23 cellular contexts compared by ENCODE assay signal in the genomic region with DNA sequence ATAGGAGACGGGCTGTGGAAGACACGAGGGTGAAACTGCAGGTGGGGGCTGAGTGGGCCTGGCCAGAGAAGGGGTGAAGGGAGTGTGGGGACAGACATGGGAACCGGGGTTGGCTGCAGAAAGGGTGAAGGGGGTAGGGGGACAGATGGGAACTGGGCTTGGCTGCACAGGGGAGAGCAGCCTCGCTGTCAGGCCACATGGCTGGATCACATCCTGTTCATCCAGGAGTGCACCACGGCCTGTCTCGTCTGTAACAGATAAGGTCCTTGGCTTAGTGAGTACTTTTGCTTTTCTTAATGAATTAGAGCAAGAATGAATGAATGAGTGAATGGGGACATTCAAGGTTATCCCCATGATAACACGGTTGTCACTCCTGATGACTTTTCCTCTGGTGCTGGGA. TPM values are rescaled to one million over a fixed set of nuclear protein-coding genes. Genes with fewer than 3 reads are reported as not detected.
DNase-seq lines count a peak whose midpoint lies in the region; ATAC-seq and TF ChIP-seq lines count a peak whose summit lies in the region.
"Had no signal": no experiment of that assay in that cellular context is flagged by ENCODE, and none has a peak within 500 bp of the region (broad histone marks: within the 10 kb centered on the region; RNA-seq: fewer than 3 reads in every experiment).

No MANE protein-coding gene starts in this region.

- H3K36me3 ChIP-seq in breast epithelium (no peaks in the 10 kb centered on the region), esophagus squamous epithelium (peaks cover 0 to 26% (median 0%) of the 10 kb centered on the region in 3 donors), parathyroid adenoma (ENCODE audit: control insufficient read depth, insufficient read depth, low read length) (no peaks in the 10 kb centered on the region)
- H3K36me3 ChIP-seq: right atrium auricular region had no signal

- H3K9me3 Mint-ChIP-seq in MCF 10A (ENCODE audit: unreplicated experiment): no peaks in the 10 kb centered on the region
- H3K9me3 Mint-ChIP-seq: activated CD8-positive, alpha-beta T cell treated with anti-CD3 and anti-CD28 coated beads for 36 hours; activated naive CD4-positive, alpha-beta T cell treated with anti-CD3 and anti-CD28 coated beads, Interleukin-2, amount 50 U/mL, for 72 hours had no signal

- POLR2A ChIA-PET in MCF 10A (lab: Yijun Ruan, JAX): interaction anchor here (0.7 to 3.4 kb wide), 8 partner anchors 11 to 346 kb away, joined by 3 to 15 read pairs (median 8); a partner anchor contains a TSS

- peaks cover 32% of the 10 kb centered on the region for H3K36me3 Mint-ChIP-seq in MCF 10A (ENCODE audit: insufficient read depth, unreplicated experiment)
- H3K36me3 Mint-ChIP-seq: activated naive CD4-positive, alpha-beta T cell treated with anti-CD3 and anti-CD28 coated beads, Interleukin-2, amount 50 U/mL, for 72 hours had no signal

- H3K9ac ChIP-seq in parathyroid adenoma: no peak overlapping the region

- WGBS in esophagus squamous epithelium, 2 donors: 68 to 71% methylated on average over 7 of the region's 7 CpGs

- peak overlapping the region; percentile 40 for H3K27ac Mint-ChIP-seq in MCF 10A (ENCODE audit: low read depth, unreplicated experiment)
- H3K27ac Mint-ChIP-seq: activated CD8-positive, alpha-beta T cell treated with anti-CD3 and anti-CD28 coated beads for 36 hours had no signal

- peak overlapping the region in 1 of 2 donors; percentile 94 for H3K27ac ChIP-seq in breast epithelium
- peak overlapping the region; percentile 15 to 90 (median 82) for H3K27ac ChIP-seq in esophagus squamous epithelium
- peak overlapping the region; percentile 95 for H3K27ac ChIP-seq in parathyroid adenoma
- H3K27ac ChIP-seq: C4-2B, SJSA1 had no signal

- peaks cover 51% of the 10 kb centered on the region for H3K4me1 Mint-ChIP-seq in MCF 10A (ENCODE audit: insufficient read depth, unreplicated experiment)

- DNase-seq in MCF 10A (ENCODE audit: unreplicated experiment) (no peak), breast epithelium (ENCODE audit: low spot score in 2 of 2) (no peak), esophagus squamous epithelium (lab: John Stamatoyannopoulos, UW) (no peak), AML-193 (lab: John Stamatoyannopoulos, UW) (no peak), activated T-cell treated with anti-CD3 and anti-CD28 coated beads for 4 hours (no peak), RPMI8226 (no peak)
- DNase-seq: 8988T; activated CD8-positive, alpha-beta T cell treated with anti-CD3 and anti-CD28 coated beads for 36 hours; activated T-cell treated with anti-CD3 and anti-CD28 coated beads, Interleukin-2, amount 50 U/mL, for 48 hours; DMS53; Karpas-422; left cardiac atrium; NCI-H1092; NCI-H2081; NCI-H524; stimulated activated naive CD8-positive, alpha-beta T cell treated with anti-CD3 and anti-CD28 coated beads, Interleukin-15, Interleukin-2, amounts not matched to agents 100 U/mL and 50 U/mL, for 24 hours had no signal

- H3K27me3 ChIP-seq in breast epithelium (no peaks in the 10 kb centered on the region), esophagus squamous epithelium (no peaks in the 10 kb centered on the region), parathyroid adenoma (ENCODE audit: control insufficient read depth, insufficient read depth, low read length) (no peaks in the 10 kb centered on the region)
- H3K27me3 ChIP-seq: right atrium auricular region, SJSA1 had no signal

- H3K4me1 ChIP-seq in breast epithelium (peaks cover 4 to 6% of the 10 kb centered on the region in 2 donors), esophagus squamous epithelium (peaks cover 13 to 79% (median 33%) of the 10 kb centered on the region in 3 donors), parathyroid adenoma (peaks cover 50% of the 10 kb centered on the region)
- H3K4me1 ChIP-seq: SJSA1 had no signal

- no TSS peak for BruUV-seq in MCF 10A (replicated peaks; lab: Mats Ljungman, UMichigan)

- intact Hi-C loops in MCF 10A (cut with micrococcal nuclease): no loop called here
- intact Hi-C loops in breast epithelium (cut with DNase I; ENCODE audit: low total_unique reads): no loop called here
- intact Hi-C loops in esophagus squamous epithelium (cut with DNase I): no loop called here

- TF ChIP-seq POLR2A in breast epithelium (IDR thresholded peaks at IDR 0.05): no peak
- TF ChIP-seq POLR2A in esophagus squamous epithelium (IDR thresholded peaks at IDR 0.05): no peak

- H3K79me2 ChIP-seq in parathyroid adenoma: peaks cover 25% of the 10 kb centered on the region

- no peak for ATAC-seq in GM19035 (IDR thresholded peaks at IDR 0.05; ENCODE audit: unreplicated experiment)
- ATAC-seq: activated CD8-positive, alpha-beta T cell treated with anti-CD3 and anti-CD28 coated beads for 36 hours; activated naive CD4-positive, alpha-beta T cell treated with anti-CD3 and anti-CD28 coated beads, Interleukin-2, amount 50 U/mL, for 72 hours; stimulated activated naive CD8-positive, alpha-beta T cell treated with anti-CD3 and anti-CD28 coated beads, Interleukin-15, Interleukin-2, amounts not matched to agents 100 U/mL and 50 U/mL, for 24 hours had no signal

- H3K9me3 ChIP-seq in breast epithelium: no peaks in the 10 kb centered on the region
- H3K9me3 ChIP-seq in esophagus squamous epithelium: no peaks in the 10 kb centered on the region
- no peaks in the 10 kb centered on the region for H3K9me3 ChIP-seq in parathyroid adenoma (ENCODE audit: control insufficient read depth, low read length)
- H3K9me3 ChIP-seq: right atrium auricular region, SJSA1 had no signal

- CTCF ChIA-PET in MCF 10A (lab: Yijun Ruan, JAX): interaction anchor here (0.6 to 1.0 kb wide), 3 partner anchors 14 to 117 kb away, joined by 3 to 4 read pairs (median 4); a partner anchor contains a TSS

- H3K4me3 ChIP-seq in breast epithelium (no peak overlapping the region), esophagus squamous epithelium (no peak overlapping the region), parathyroid adenoma (ENCODE audit: low read depth, low read length) (no peak overlapping the region)
- H3K4me3 ChIP-seq: right atrium auricular region, SJSA1 had no signal

- no peak for TF ChIP-seq CTCF in MCF 10A (IDR thresholded peaks at IDR 0.05; ENCODE audit: unreplicated experiment)
- no peak for TF ChIP-seq CTCF in breast epithelium (IDR thresholded peaks at IDR 0.05)
- TF ChIP-seq CTCF in esophagus squamous epithelium (IDR thresholded peaks at IDR 0.05): no peak
- TF ChIP-seq CTCF in parathyroid adenoma (IDR thresholded peaks at IDR 0.05): no peak

- H2AFZ ChIP-seq in parathyroid adenoma: no peak overlapping the region

- H3K4me2 ChIP-seq in parathyroid adenoma (ENCODE audit: low read length): no peak overlapping the region

- H3K27me3 Mint-ChIP-seq in MCF 10A (ENCODE audit: insufficient read depth, unreplicated experiment): no peaks in the 10 kb centered on the region
- H3K27me3 Mint-ChIP-seq: activated CD8-positive, alpha-beta T cell treated with anti-CD3 and anti-CD28 coated beads for 36 hours had no signal

- H3K4me3 Mint-ChIP-seq in MCF 10A (ENCODE audit: unreplicated experiment): no peak overlapping the region
- H3K4me3 Mint-ChIP-seq: activated CD8-positive, alpha-beta T cell treated with anti-CD3 and anti-CD28 coated beads for 36 hours had no signal

RNA-seq across cellular contexts. Expression of a gene that starts 13.5 kb away (rescaled TPM):
- total RNA-seq in MCF 10A (2022): 69.0 and 110 TPM in 2 replicates
- total RNA-seq in breast epithelium: 100 to 1,000 TPM; 115 to 293 (median 267) TPM
- 100 to 1,000 TPM in 2 of 4 donors, 10 to 100 TPM in 2; 33.7 to 546 (median 86.3) TPM for total RNA-seq in esophagus squamous epithelium
- total RNA-seq: T-helper 2 cell treated with Interferon-gamma antibody and Interleukin-4, amounts not matched to agents 100 ng/mL and 5 ng/mL, for 36 hours had no signal
